ENCODE assay signal across 35 cellular contexts in the genomic region with DNA sequence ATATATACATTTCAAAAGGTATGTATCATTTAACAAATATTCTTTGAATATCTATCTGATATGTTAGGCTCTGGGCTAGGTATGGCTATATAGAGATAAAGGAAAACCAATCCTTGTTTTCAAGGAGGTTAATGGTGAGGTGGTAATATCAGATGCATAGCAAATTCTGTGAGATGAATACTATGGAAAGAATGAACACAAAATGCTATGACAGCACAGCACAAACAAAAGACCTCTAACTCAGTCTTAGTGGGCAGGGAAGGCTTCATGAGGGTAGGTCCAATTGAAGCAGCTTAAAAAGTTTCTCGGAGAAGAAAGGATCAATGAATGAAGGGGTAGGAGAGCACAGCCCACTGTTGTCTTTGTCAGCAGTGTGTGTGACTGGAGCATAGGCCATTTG. TPM values are rescaled to one million over a fixed set of nuclear protein-coding genes. Genes with fewer than 3 reads are reported as not detected.
"Had no signal": no experiment of that assay in that cellular context is flagged by ENCODE, and none has a peak within 500 bp of the region (broad histone marks: within the 10 kb centered on the region; RNA-seq: fewer than 3 reads in every experiment).

No MANE protein-coding gene starts in this region.

- DNase-seq: activated B cell treated with CpG ODN at 0.5 μM for 24 hours; activated CD4-positive, alpha-beta memory T cell treated with anti-CD3 and anti-CD28 coated beads for 36 hours; activated CD4-positive, alpha-beta T cell treated with anti-CD3 and anti-CD28 coated beads for 48 hours; activated CD4-positive, alpha-beta T cell treated with anti-CD3 and anti-CD28 coated beads, Interleukin-2, amount 50 U/mL, for 1 hour; activated CD4-positive, alpha-beta T cell treated with anti-CD3 and anti-CD28 coated beads, Interleukin-2, amount 50 U/mL, for 4 hours; activated CD4-positive, CD25-positive, alpha-beta regulatory T cell treated with anti-CD3 and anti-CD28 coated beads, Interleukin-2, amount 50 U/mL, for 72 hours; activated CD8-positive, alpha-beta memory T cell treated with anti-CD3 and anti-CD28 coated beads, Interleukin-2, amount 50 U/mL, for 4 hours; activated CD8-positive, alpha-beta T cell treated with anti-CD3 and anti-CD28 coated beads for 36 hours; activated effector memory CD4-positive, alpha-beta T cell treated with anti-CD3 and anti-CD28 coated beads, Interleukin-2, amount 50 U/mL, for 16 hours; activated gamma-delta T cell treated with Interleukin-2 at 50 U/mL for 16 hours; activated naive CD4-positive, alpha-beta T cell; activated naive CD4-positive, alpha-beta T cell treated with anti-CD3 and anti-CD28 coated beads for 36 hours; activated naive CD4-positive, alpha-beta T cell treated with anti-CD3 and anti-CD28 coated beads, Interleukin-2, amount 50 U/mL, for 16 hours; activated naive CD8-positive, alpha-beta T cell treated with anti-CD3 and anti-CD28 coated beads, Interleukin-2, amount 10 ng/mL, durations not matched to agents 7 days and 5 days; activated T-cell treated with anti-CD3 and anti-CD28 coated beads for 4 hours; activated T-cell treated with anti-CD3 and anti-CD28 coated beads, Interleukin-2, amount 50 U/mL, for 1 hour; activated T-cell treated with anti-CD3 and anti-CD28 coated beads, Interleukin-2, amount 50 U/mL, for 4 hours; activated T-cell treated with anti-CD3 and anti-CD28 coated beads, Interleukin-2, amount 50 U/mL, for 72 hours; adrenal gland; amniotic stem cell; aorta; body of pancreas; brain microvascular endothelial cell; central memory CD4-positive, alpha-beta T cell; SW 1271; T-helper 1 cell; T-helper 2 cell; T-helper 9 cell had no signal

- ATAC-seq: activated CD8-positive, alpha-beta T cell treated with anti-CD3 and anti-CD28 coated beads for 36 hours; activated naive CD4-positive, alpha-beta T cell treated with anti-CD3 and anti-CD28 coated beads, Interleukin-2, amount 50 U/mL, for 72 hours; activated T-cell treated with anti-CD3 and anti-CD28 coated beads, Interleukin-2, amount 50 U/mL, for 4 hours; activated T-cell treated with anti-CD3 and anti-CD28 coated beads, Interleukin-2, amount 50 U/mL, for 72 hours; activated T-helper 17 cell treated with anti-CD3 and anti-CD28 coated beads, Interleukin-2, amount 50 U/mL, for 72 hours; body of pancreas had no signal

- H3K36me3 Mint-ChIP-seq: activated CD4-positive, alpha-beta memory T cell treated with anti-CD3 and anti-CD28 coated beads for 36 hours had no signal

- H3K27me3 Mint-ChIP-seq: activated CD4-positive, alpha-beta memory T cell treated with anti-CD3 and anti-CD28 coated beads for 36 hours; activated T-helper 17 cell treated with anti-CD3 and anti-CD28 coated beads, Interleukin-2, amount 50 U/mL, for 72 hours had no signal

- H3K9me3 Mint-ChIP-seq: activated B cell treated with CpG ODN at 0.5 μM for 24 hours; activated CD4-positive, alpha-beta memory T cell treated with anti-CD3 and anti-CD28 coated beads for 36 hours; activated CD8-positive, alpha-beta T cell treated with anti-CD3 and anti-CD28 coated beads for 36 hours; activated naive CD4-positive, alpha-beta T cell treated with anti-CD3 and anti-CD28 coated beads for 36 hours; activated T-cell treated with anti-CD3 and anti-CD28 coated beads, Interleukin-2, amount 50 U/mL, for 4 hours; activated T-helper 17 cell treated with anti-CD3 and anti-CD28 coated beads, Interleukin-2, amount 50 U/mL, for 72 hours had no signal

- H3K27ac Mint-ChIP-seq: activated B cell treated with CpG ODN at 0.5 μM for 24 hours; activated CD4-positive, alpha-beta memory T cell treated with anti-CD3 and anti-CD28 coated beads for 36 hours; activated CD8-positive, alpha-beta T cell treated with anti-CD3 and anti-CD28 coated beads for 36 hours; activated naive CD4-positive, alpha-beta T cell treated with anti-CD3 and anti-CD28 coated beads for 36 hours; activated naive CD4-positive, alpha-beta T cell treated with anti-CD3 and anti-CD28 coated beads, Interleukin-2, amount 50 U/mL, for 72 hours; activated naive CD8-positive, alpha-beta T cell treated with anti-CD3 and anti-CD28 coated beads, Interleukin-2, amount 10 ng/mL, durations not matched to agents 7 days and 5 days; activated T-cell treated with anti-CD3 and anti-CD28 coated beads, Interleukin-2, amount 50 U/mL, for 72 hours; activated T-helper 1 cell treated with anti-CD3 and anti-CD28 coated beads, Interleukin-12 subunit alpha, Interleukin-12 subunit beta, Interleukin-2, Interleukin-4 antibody, amounts not matched to agents 30 ng/mL and 10 ng/mL and 1 ng/mL, durations not matched to agents 14 hours and 24 hours and 36 hours; activated T-helper 17 cell treated with anti-CD3 and anti-CD28 coated beads, Interleukin-2, amount 50 U/mL, for 72 hours; T-helper 1 cell treated with Interleukin-12 subunit alpha and Interleukin-12 subunit beta and Interleukin-4 antibody, amounts not matched to agents 30 μg/mL and 1 μg/mL, for 36 hours; T-helper 2 cell treated with Interferon-gamma antibody and Interleukin-4, amounts not matched to agents 5 μg/mL and 100 μg/mL, for 36 hours had no signal

- H3K4me3 Mint-ChIP-seq: activated B cell treated with CpG ODN at 0.5 μM for 24 hours; activated CD4-positive, alpha-beta memory T cell treated with anti-CD3 and anti-CD28 coated beads for 36 hours; activated CD8-positive, alpha-beta T cell treated with anti-CD3 and anti-CD28 coated beads for 36 hours; activated naive CD4-positive, alpha-beta T cell treated with anti-CD3 and anti-CD28 coated beads for 36 hours; activated naive CD8-positive, alpha-beta T cell treated with anti-CD3 and anti-CD28 coated beads, Interleukin-2, amount 10 ng/mL, durations not matched to agents 7 days and 5 days; activated T-cell treated with anti-CD3 and anti-CD28 coated beads, Interleukin-2, amount 50 U/mL, for 4 hours; activated T-cell treated with anti-CD3 and anti-CD28 coated beads, Interleukin-2, amount 50 U/mL, for 72 hours; activated T-helper 1 cell treated with anti-CD3 and anti-CD28 coated beads, Interleukin-12 subunit alpha, Interleukin-12 subunit beta, Interleukin-2, Interleukin-4 antibody, amounts not matched to agents 30 ng/mL and 10 ng/mL and 1 ng/mL, durations not matched to agents 14 hours and 24 hours and 36 hours; activated T-helper 17 cell treated with anti-CD3 and anti-CD28 coated beads, Interleukin-2, amount 50 U/mL, for 72 hours; T-helper 1 cell treated with Interleukin-12 subunit alpha and Interleukin-12 subunit beta and Interleukin-4 antibody, amounts not matched to agents 30 μg/mL and 1 μg/mL, for 36 hours; T-helper 2 cell treated with Interferon-gamma antibody and Interleukin-4, amounts not matched to agents 5 μg/mL and 100 μg/mL, for 36 hours had no signal

- H3K4me1 Mint-ChIP-seq: activated B cell treated with CpG ODN at 0.5 μM for 24 hours; activated naive CD8-positive, alpha-beta T cell treated with anti-CD3 and anti-CD28 coated beads, Interleukin-2, amount 10 ng/mL, durations not matched to agents 7 days and 5 days had no signal

RNA-seq across cellular contexts. Expression of a gene that starts 27.2 kb away (rescaled TPM):
- total RNA-seq: activated B cell treated with CpG ODN at 0.5 μM for 24 hours, astrocyte, body of pancreas, cerebellum had no signal
